In the genomic region with DNA sequence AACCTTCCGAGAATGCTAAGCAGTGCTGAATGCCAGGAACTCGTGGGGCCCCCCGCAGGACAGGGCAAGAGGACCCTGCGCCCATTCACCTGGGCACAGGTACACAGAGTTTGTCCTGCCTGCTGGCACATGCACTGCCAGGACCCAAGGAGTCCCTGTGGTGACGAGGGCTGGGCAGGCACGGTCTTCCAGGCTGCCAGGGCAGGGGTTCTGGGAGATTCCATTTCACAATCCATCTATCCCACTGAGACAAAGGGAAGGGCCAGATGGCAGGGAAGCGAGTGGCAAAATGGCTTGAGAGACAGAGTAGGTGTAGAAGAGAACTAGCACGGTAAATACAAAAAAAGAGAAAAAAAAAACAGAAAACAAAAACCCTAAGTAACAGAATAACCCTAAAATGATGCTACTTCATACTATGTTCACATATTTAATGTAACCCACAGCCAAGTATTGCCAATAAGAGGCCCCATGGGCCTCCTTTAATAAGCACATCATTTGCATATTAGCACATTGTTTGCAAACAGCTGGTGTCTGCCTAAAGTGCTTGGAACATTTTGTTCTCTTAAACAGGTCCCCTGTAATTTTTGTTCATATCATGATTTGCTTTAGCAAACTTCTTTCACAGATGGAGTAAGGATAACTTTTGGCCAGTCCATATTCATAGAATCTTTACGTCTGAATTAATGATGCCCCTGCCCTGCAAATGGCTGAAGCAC, we compare ENCODE assay signal across 14 cellular contexts.
DNase-seq lines count a peak whose midpoint lies in the region; ATAC-seq and TF ChIP-seq lines count a peak whose summit lies in the region.
"Had no signal": no experiment of that assay in that cellular context is flagged by ENCODE, and none has a peak within 500 bp of the region (broad histone marks: within the 10 kb centered on the region; RNA-seq: fewer than 3 reads in every experiment).

No MANE protein-coding gene starts in this region.

- H3K36me3 ChIP-seq in SK-N-MC (ENCODE audit: insufficient read depth, low read length): no peaks in the 10 kb centered on the region
- H3K36me3 ChIP-seq in esophagus squamous epithelium: peaks cover 0 to 51% (median 0%) of the 10 kb centered on the region in 3 donors
- peaks cover 6 to 51% (median 21%) of the 10 kb centered on the region in 4 donors for H3K36me3 ChIP-seq in sigmoid colon

- DNase-seq in DMS 273 (lab: John Stamatoyannopoulos, UW; ENCODE audit: unreplicated experiment) (peak; percentile 65), DMS 273 treated with DMSO at 0.1 percent for 48 hours (lab: John Stamatoyannopoulos, UW) (no peak), SK-N-MC (ENCODE audit: low read depth, low spot score) (no peak), esophagus squamous epithelium (lab: John Stamatoyannopoulos, UW) (no peak), sigmoid colon (peak; percentile 71), NAMALWA (ENCODE audit: low spot score) (no peak), NCI-H82 (lab: John Stamatoyannopoulos, UW) (no peak)
- DNase-seq: activated CD4-positive, alpha-beta T cell treated with anti-CD3 and anti-CD28 coated beads, Interleukin-2, amount 50 U/mL, for 1 hour; mesendoderm; NCI-H187; RPMI8226 had no signal

- H3K27me3 ChIP-seq in esophagus squamous epithelium (no peaks in the 10 kb centered on the region), sigmoid colon (no peaks in the 10 kb centered on the region)

- H3K4me3 ChIP-seq in SK-N-MC: 0 out of 2 replicates have a peak overlapping the region, but pooled peaks have one; percentile 17
- no peak overlapping the region for H3K4me3 ChIP-seq in esophagus squamous epithelium
- H3K4me3 ChIP-seq in sigmoid colon: no peak overlapping the region

- H3K9me3 ChIP-seq in SK-N-MC (ENCODE audit: low read depth, low read length) (no peaks in the 10 kb centered on the region), esophagus squamous epithelium (no peaks in the 10 kb centered on the region), sigmoid colon (no peaks in the 10 kb centered on the region)

- ATAC-seq in GM21526 (IDR thresholded peaks at IDR 0.05; ENCODE audit: low FRiP score, unreplicated experiment): no peak
- ATAC-seq: HepG2 had no signal

- H3K4me1 ChIP-seq in esophagus squamous epithelium (peaks cover 18 to 52% (median 36%) of the 10 kb centered on the region in 3 donors), sigmoid colon (peaks cover 0 to 62% (median 49%) of the 10 kb centered on the region in 4 donors)

- 83 to 88% methylated on average over 7 to 9 of the region's 9 CpGs for WGBS in esophagus squamous epithelium, 2 donors
- WGBS in sigmoid colon, 2 donors: 89 to 92% methylated on average over 9 of the region's 9 CpGs

- TF ChIP-seq CTCF in esophagus squamous epithelium (IDR thresholded peaks at IDR 0.05) (no peak), sigmoid colon (IDR thresholded peaks at IDR 0.05) (no peak)

- intact Hi-C loops in esophagus squamous epithelium (cut with DNase I): loop anchor here (5.0 kb wide), 1 partner anchor 200 kb away; no protein-coding TSS in a partner anchor
- intact Hi-C loops in sigmoid colon (cut with DNase I): loop anchor here (10.0 kb wide), 1 partner anchor 342 kb away; no protein-coding TSS in a partner anchor

- H3K27ac ChIP-seq in SK-N-MC (no peak overlapping the region), esophagus squamous epithelium (peak overlapping the region; percentile 35 to 80 (median 68)), sigmoid colon (peak overlapping the region; percentile 75 to 85 (median 80))
- H3K27ac ChIP-seq: 22Rv1 had no signal

- no peak overlapping the region for H3K9ac ChIP-seq in SK-N-MC (ENCODE audit: insufficient read length)

- no peak for TF ChIP-seq EP300 in sigmoid colon (IDR thresholded peaks at IDR 0.05)

- TF ChIP-seq POLR2A in esophagus squamous epithelium (IDR thresholded peaks at IDR 0.05) (no peak), sigmoid colon (IDR thresholded peaks at IDR 0.05) (no peak)

Comparison
In these comparisons a context has a peak if more than half of its experiments do, and no peak if none do; other contexts are left out.
1. DNase-seq: peak in DMS 273 (single experiment) and sigmoid colon (single experiment); none in DMS 273 treated with DMSO at 0.1 percent for 48 hours (single experiment), SK-N-MC (single experiment), esophagus squamous epithelium (single experiment), NAMALWA (single experiment) and NCI-H82 (single experiment).